1 cellular context compared by ENCODE assay signal in the genomic region with DNA sequence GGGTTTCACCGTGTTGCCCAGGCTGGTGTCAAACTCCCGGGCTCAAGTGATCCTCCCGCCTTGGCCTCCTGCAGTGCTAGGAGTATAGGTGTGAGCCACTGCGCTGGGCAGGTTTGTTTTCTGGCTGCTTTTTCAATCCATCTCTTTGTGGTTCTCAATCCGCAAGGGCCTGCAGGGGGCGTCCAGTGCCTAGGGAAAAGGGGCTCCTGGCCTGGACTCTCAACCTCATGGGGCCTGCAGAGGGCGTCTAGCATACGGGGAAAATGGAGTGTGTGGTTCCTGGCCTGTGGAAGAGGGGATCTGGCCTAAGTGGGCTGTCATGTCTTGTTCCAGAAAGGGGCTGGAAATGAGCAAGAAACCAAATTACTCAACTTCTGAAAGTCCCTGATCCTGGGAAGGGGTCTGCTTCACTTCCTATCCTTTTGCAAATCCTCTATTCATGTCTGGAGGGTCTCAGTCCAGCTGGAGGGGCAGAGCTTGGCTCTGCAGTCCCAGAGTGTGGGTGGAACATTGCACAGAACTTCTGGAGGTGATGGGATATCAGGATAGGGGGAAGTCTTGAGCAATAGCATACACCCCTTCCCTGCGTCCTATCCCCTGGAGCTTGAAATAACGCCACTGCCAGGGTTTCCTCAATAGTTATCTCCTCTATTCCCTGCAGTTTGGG.
TF ChIP-seq lines count a peak whose summit lies in the region.

No MANE protein-coding gene starts in this region.

TF ChIP-seq in HepG2, 621 proteins besides CTCF, POLR2A, EP300 and RAD21 (continued from another document and continues in another):
- no peak for TF ChIP-seq POGK (CRISPR knock-in tag; conservative IDR thresholded peaks at IDR 0.05)
- TF ChIP-seq, protein P1, sequence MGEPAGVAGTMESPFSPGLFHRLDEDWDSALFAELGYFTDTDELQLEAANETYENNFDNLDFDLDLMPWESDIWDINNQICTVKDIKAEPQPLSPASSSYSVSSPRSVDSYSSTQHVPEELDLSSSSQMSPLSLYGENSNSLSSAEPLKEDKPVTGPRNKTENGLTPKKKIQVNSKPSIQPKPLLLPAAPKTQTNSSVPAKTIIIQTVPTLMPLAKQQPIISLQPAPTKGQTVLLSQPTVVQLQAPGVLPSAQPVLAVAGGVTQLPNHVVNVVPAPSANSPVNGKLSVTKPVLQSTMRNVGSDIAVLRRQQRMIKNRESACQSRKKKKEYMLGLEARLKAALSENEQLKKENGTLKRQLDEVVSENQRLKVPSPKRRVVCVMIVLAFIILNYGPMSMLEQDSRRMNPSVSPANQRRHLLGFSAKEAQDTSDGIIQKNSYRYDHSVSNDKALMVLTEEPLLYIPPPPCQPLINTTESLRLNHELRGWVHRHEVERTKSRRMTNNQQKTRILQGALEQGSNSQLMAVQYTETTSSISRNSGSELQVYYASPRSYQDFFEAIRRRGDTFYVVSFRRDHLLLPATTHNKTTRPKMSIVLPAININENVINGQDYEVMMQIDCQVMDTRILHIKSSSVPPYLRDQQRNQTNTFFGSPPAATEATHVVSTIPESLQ (CRISPR knock-in tag; conservative IDR thresholded peaks at IDR 0.05) = no peak
- TF ChIP-seq, protein P2, sequence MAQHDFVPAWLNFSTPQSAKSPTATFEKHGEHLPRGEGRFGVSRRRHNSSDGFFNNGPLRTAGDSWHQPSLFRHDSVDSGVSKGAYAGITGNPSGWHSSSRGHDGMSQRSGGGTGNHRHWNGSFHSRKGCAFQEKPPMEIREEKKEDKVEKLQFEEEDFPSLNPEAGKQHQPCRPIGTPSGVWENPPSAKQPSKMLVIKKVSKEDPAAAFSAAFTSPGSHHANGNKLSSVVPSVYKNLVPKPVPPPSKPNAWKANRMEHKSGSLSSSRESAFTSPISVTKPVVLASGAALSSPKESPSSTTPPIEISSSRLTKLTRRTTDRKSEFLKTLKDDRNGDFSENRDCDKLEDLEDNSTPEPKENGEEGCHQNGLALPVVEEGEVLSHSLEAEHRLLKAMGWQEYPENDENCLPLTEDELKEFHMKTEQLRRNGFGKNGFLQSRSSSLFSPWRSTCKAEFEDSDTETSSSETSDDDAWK (CRISPR knock-in tag; IDR thresholded peaks at IDR 0.05) = no peak
- peak; percentile 96 for TF ChIP-seq XRCC5 (optimal IDR thresholded peaks at IDR 0.05; ENCODE audit: low read length)
- no peak for TF ChIP-seq ZNF550 (CRISPR knock-in tag; IDR thresholded peaks at IDR 0.05; ENCODE audit: borderline replicate concordance)
- TF ChIP-seq PRPF4 (IDR thresholded peaks at IDR 0.05; ENCODE audit: low read depth, low read length, poor library complexity, severe bottlenecking) = no peak
- TF ChIP-seq STAT5B (CRISPR knock-in tag; IDR thresholded peaks at IDR 0.05) = no peak
- TF ChIP-seq MTF2 (CRISPR knock-in tag; IDR thresholded peaks at IDR 0.05; ENCODE audit: borderline replicate concordance) = no peak
- TF ChIP-seq ZSCAN20 (CRISPR knock-in tag; IDR thresholded peaks at IDR 0.05; ENCODE audit: borderline replicate concordance) = no peak
- peak; percentile 29 for TF ChIP-seq ZNF687 (CRISPR knock-in tag; IDR thresholded peaks at IDR 0.05)
- no peak for TF ChIP-seq RFXANK (CRISPR knock-in tag; IDR thresholded peaks at IDR 0.05)
- no peak for TF ChIP-seq MEIS1 (CRISPR knock-in tag; IDR thresholded peaks at IDR 0.05; ENCODE audit: borderline replicate concordance)
- TF ChIP-seq MXD1 (CRISPR knock-in tag; IDR thresholded peaks at IDR 0.05) = 0 out of 2 replicates have a peak, but pooled peaks have one; percentile 35
- 0 out of 2 replicates have a peak, but pooled peaks have one; percentile 55 for TF ChIP-seq MIER2 (CRISPR knock-in tag; IDR thresholded peaks at IDR 0.05)
- no peak for TF ChIP-seq ARNTL (CRISPR knock-in tag; IDR thresholded peaks at IDR 0.05)
- TF ChIP-seq ZNF331 (CRISPR knock-in tag; IDR thresholded peaks at IDR 0.05) = peak; percentile 33; the same call in 1 of the 2 replicates
- no peak for TF ChIP-seq ZNF75D (CRISPR knock-in tag; IDR thresholded peaks at IDR 0.05; ENCODE audit: borderline replicate concordance)
- 0 out of 2 replicates have a peak, but pooled peaks have one; percentile 33 for TF ChIP-seq MXD4 (CRISPR knock-in tag; IDR thresholded peaks at IDR 0.05)
- 0 out of 2 replicates have a peak, but pooled peaks have one; percentile 40 for TF ChIP-seq ZNF777 (CRISPR knock-in tag; IDR thresholded peaks at IDR 0.05)
- no peak for TF ChIP-seq ZNF329 (CRISPR knock-in tag; IDR thresholded peaks at IDR 0.05; ENCODE audit: low read depth)
- TF ChIP-seq MAF1 (CRISPR knock-in tag; IDR thresholded peaks at IDR 0.05; ENCODE audit: borderline replicate concordance) = no peak
- TF ChIP-seq MAX (IDR thresholded peaks at IDR 0.05) = no peak
- no peak for TF ChIP-seq ZNF30 (CRISPR knock-in tag; IDR thresholded peaks at IDR 0.05)
- 0 out of 2 replicates have a peak, but pooled peaks have one; percentile 19 for TF ChIP-seq ZNF205 (CRISPR knock-in tag; IDR thresholded peaks at IDR 0.05)
- peak; percentile 70; the same call in 1 of the 2 replicates for TF ChIP-seq HIVEP1 (CRISPR knock-in tag; IDR thresholded peaks at IDR 0.05)
- no peak for TF ChIP-seq FOXO1 (CRISPR knock-in tag; IDR thresholded peaks at IDR 0.05)
- TF ChIP-seq ZNF737 (CRISPR knock-in tag; IDR thresholded peaks at IDR 0.05; ENCODE audit: borderline replicate concordance) = no peak
- 0 out of 2 replicates have a peak, but pooled peaks have one; percentile 34 for TF ChIP-seq ZBTB7B (CRISPR knock-in tag; IDR thresholded peaks at IDR 0.05)
- TF ChIP-seq MAFG (CRISPR knock-in tag; IDR thresholded peaks at IDR 0.05) = no peak
- no peak for TF ChIP-seq KLF6 (CRISPR knock-in tag; IDR thresholded peaks at IDR 0.05)
- no peak for TF ChIP-seq ZNF883 (CRISPR knock-in tag; IDR thresholded peaks at IDR 0.05; ENCODE audit: not compliant biosample characterization)
- TF ChIP-seq NFATC3 (CRISPR knock-in tag; IDR thresholded peaks at IDR 0.05) = peak; percentile 64; the same call in 1 of the 2 replicates
- TF ChIP-seq KDM6A (CRISPR knock-in tag; IDR thresholded peaks at IDR 0.05; ENCODE audit: low read depth) = no peak
- TF ChIP-seq RXRB (CRISPR knock-in tag; IDR thresholded peaks at IDR 0.05; ENCODE audit: borderline replicate concordance) = no peak
- no peak for TF ChIP-seq SOX6 (IDR thresholded peaks at IDR 0.05)
- peak; percentile 60 for TF ChIP-seq SOX6 (CRISPR knock-in tag; IDR thresholded peaks at IDR 0.05)
- TF ChIP-seq, protein P3, sequence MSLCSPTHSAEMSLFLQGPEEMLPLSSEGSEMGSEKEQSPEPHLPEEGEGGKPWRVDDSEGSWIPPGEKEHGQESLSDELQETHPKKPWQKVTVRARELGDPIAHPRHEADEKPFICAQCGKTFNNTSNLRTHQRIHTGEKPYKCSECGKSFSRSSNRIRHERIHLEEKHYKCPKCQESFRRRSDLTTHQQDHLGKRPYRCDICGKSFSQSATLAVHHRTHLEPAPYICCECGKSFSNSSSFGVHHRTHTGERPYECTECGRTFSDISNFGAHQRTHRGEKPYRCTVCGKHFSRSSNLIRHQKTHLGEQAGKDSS (CRISPR knock-in tag; IDR thresholded peaks at IDR 0.05; ENCODE audit: borderline replicate concordance, low read depth) = peak; percentile 59; the same call in 1 of the 2 replicates
- no peak for TF ChIP-seq ZNF781 (CRISPR knock-in tag; IDR thresholded peaks at IDR 0.05; ENCODE audit: borderline replicate concordance, not compliant biosample characterization)
- TF ChIP-seq ZNF670 (CRISPR knock-in tag; IDR thresholded peaks at IDR 0.05; ENCODE audit: borderline replicate concordance) = no peak
- TF ChIP-seq TRIM24 (CRISPR knock-in tag; IDR thresholded peaks at IDR 0.05) = no peak
- TF ChIP-seq, protein P4, sequence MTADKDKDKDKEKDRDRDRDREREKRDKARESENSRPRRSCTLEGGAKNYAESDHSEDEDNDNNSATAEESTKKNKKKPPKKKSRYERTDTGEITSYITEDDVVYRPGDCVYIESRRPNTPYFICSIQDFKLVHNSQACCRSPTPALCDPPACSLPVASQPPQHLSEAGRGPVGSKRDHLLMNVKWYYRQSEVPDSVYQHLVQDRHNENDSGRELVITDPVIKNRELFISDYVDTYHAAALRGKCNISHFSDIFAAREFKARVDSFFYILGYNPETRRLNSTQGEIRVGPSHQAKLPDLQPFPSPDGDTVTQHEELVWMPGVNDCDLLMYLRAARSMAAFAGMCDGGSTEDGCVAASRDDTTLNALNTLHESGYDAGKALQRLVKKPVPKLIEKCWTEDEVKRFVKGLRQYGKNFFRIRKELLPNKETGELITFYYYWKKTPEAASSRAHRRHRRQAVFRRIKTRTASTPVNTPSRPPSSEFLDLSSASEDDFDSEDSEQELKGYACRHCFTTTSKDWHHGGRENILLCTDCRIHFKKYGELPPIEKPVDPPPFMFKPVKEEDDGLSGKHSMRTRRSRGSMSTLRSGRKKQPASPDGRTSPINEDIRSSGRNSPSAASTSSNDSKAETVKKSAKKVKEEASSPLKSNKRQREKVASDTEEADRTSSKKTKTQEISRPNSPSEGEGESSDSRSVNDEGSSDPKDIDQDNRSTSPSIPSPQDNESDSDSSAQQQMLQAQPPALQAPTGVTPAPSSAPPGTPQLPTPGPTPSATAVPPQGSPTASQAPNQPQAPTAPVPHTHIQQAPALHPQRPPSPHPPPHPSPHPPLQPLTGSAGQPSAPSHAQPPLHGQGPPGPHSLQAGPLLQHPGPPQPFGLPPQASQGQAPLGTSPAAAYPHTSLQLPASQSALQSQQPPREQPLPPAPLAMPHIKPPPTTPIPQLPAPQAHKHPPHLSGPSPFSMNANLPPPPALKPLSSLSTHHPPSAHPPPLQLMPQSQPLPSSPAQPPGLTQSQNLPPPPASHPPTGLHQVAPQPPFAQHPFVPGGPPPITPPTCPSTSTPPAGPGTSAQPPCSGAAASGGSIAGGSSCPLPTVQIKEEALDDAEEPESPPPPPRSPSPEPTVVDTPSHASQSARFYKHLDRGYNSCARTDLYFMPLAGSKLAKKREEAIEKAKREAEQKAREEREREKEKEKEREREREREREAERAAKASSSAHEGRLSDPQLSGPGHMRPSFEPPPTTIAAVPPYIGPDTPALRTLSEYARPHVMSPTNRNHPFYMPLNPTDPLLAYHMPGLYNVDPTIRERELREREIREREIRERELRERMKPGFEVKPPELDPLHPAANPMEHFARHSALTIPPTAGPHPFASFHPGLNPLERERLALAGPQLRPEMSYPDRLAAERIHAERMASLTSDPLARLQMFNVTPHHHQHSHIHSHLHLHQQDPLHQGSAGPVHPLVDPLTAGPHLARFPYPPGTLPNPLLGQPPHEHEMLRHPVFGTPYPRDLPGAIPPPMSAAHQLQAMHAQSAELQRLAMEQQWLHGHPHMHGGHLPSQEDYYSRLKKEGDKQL (CRISPR knock-in tag; IDR thresholded peaks at IDR 0.05; ENCODE audit: low read depth) = no peak
- peak; percentile 62 for TF ChIP-seq ELF3 (CRISPR knock-in tag; IDR thresholded peaks at IDR 0.05)
- TF ChIP-seq CSRNP2 (CRISPR knock-in tag; conservative IDR thresholded peaks at IDR 0.05; ENCODE audit: low read depth) = no peak
- TF ChIP-seq ZSCAN25 (CRISPR knock-in tag; IDR thresholded peaks at IDR 0.05) = no peak
- TF ChIP-seq ZMYM3 (CRISPR knock-in tag; IDR thresholded peaks at IDR 0.05) = no peak
